Comparison of ENCODE assay signal across 1 cellular context in genomic region chrY:20552764-20553323, GRCh38. TPM values are rescaled to one million over a fixed set of nuclear protein-coding genes. Genes with fewer than 3 reads are reported as not detected.
"Had no signal": no experiment of that assay in that cellular context is flagged by ENCODE, and none has a peak within 500 bp of the region (broad histone marks: within the 10 kb centered on the region; RNA-seq: fewer than 3 reads in every experiment).

No MANE protein-coding gene starts in this region.

RNA-seq across cellular contexts. Expression of gene EIF1AY, which starts 22.7 kb away (rescaled TPM):
- polyA plus RNA-seq: GM12878 had no signal
